10 cellular contexts compared by ENCODE assay signal in genomic region chr14:102028733-102029132, GRCh38. TPM values are rescaled to one million over a fixed set of nuclear protein-coding genes. Genes with fewer than 3 reads are reported as not detected.
DNase-seq lines count a peak whose midpoint lies in the region; ATAC-seq and TF ChIP-seq lines count a peak whose summit lies in the region.
"Had no signal": no experiment of that assay in that cellular context is flagged by ENCODE, and none has a peak within 500 bp of the region (broad histone marks: within the 10 kb centered on the region; RNA-seq: fewer than 3 reads in every experiment).

No MANE protein-coding gene starts in this region.

- DNase-seq in AG20443 (ENCODE audit: low spot score) (peak; percentile 83), epithelial cell of esophagus (ENCODE audit: low read depth) (peak; percentile 78), superior temporal gyrus (ENCODE audit: extremely low spot score) (no peak), A673 (ENCODE audit: low spot score) (no peak), cerebellum (ENCODE audit: low spot score) (no peak)
- DNase-seq in naive thymus-derived CD4-positive, alpha-beta T cell = no peak
- no peak for DNase-seq in effector CD4-positive, alpha-beta T cell
- DNase-seq: DMS 273 treated with DMSO at 0.1 percent for 48 hours, testis had no signal

- peaks cover 34 to 62% (median 43%) of the 10 kb centered on the region in 5 donors for H3K36me3 Mint-ChIP-seq in naive thymus-derived CD4-positive, alpha-beta T cell

- H3K9me3 ChIP-seq in naive thymus-derived CD4-positive, alpha-beta T cell (ENCODE audit: control insufficient read depth in 2 of 3, low read length in 3 of 3) = no peaks in the 10 kb centered on the region
- H3K9me3 ChIP-seq in A673 (ENCODE audit: low read depth, low read length, poor library complexity, severe bottlenecking) = no peaks in the 10 kb centered on the region
- H3K9me3 ChIP-seq: testis had no signal

- no TSS peak for BruUV-seq in A673 (replicated peaks; lab: Mats Ljungman, UMichigan)

- peak overlapping the region in 6 of 9 donors; percentile 14 to 89 (median 36) for H3K27ac Mint-ChIP-seq in naive thymus-derived CD4-positive, alpha-beta T cell

- H3K4me2 ChIP-seq in KMS-11 = peak overlapping the region; percentile 48; the same call in 1 of the 2 replicates

- H3K27me3 Mint-ChIP-seq in naive thymus-derived CD4-positive, alpha-beta T cell = no peaks in the 10 kb centered on the region

- peaks cover 10% of the 10 kb centered on the region; the same call in 1 of the 2 replicates for H3K36me3 ChIP-seq in KMS-11 (ENCODE audit: insufficient read depth)
- H3K36me3 ChIP-seq in naive thymus-derived CD4-positive, alpha-beta T cell (ENCODE audit: control insufficient read depth in 2 of 3, insufficient read depth in 3 of 3, low read length in 3 of 3) = peaks cover 51 to 95% (median 66%) of the 10 kb centered on the region in 3 experiments
- H3K36me3 ChIP-seq in A673 (ENCODE audit: insufficient read depth, low read length, poor library complexity, severe bottlenecking) = peaks cover 93% of the 10 kb centered on the region

- intact Hi-C loops in naive thymus-derived CD4-positive, alpha-beta T cell (cut with micrococcal nuclease) = no loop called here
- intact Hi-C loops in A673 (cut with micrococcal nuclease; ENCODE audit: unreplicated experiment) = no loop called here

- CTCF ChIA-PET in naive thymus-derived CD4-positive, alpha-beta T cell (lab: Charles Lee) = no interaction called here
- CTCF ChIA-PET in A673 (lab: Charles Lee) = no interaction called here

- no peak for ATAC-seq in naive thymus-derived CD4-positive, alpha-beta T cell

- no peaks in the 10 kb centered on the region for H3K9me3 Mint-ChIP-seq in naive thymus-derived CD4-positive, alpha-beta T cell

- H3K27me3 ChIP-seq in KMS-11 (ENCODE audit: insufficient read depth, low read depth) (no peaks in the 10 kb centered on the region), A673 (replicated peaks; ENCODE audit: insufficient read depth, low read depth, low read length, poor library complexity) (no peaks in the 10 kb centered on the region)
- H3K27me3 ChIP-seq in naive thymus-derived CD4-positive, alpha-beta T cell (ENCODE audit: control insufficient read depth in 2 of 2, insufficient read depth in 2 of 2, low read length in 2 of 2) = no peaks in the 10 kb centered on the region
- H3K27me3 ChIP-seq: testis had no signal

- POLR2A ChIA-PET in naive thymus-derived CD4-positive, alpha-beta T cell (lab: Charles Lee) = no interaction called here
- POLR2A ChIA-PET in A673 (lab: Charles Lee; ENCODE audit: low non-redundant PET) = no interaction called here

- peak overlapping the region; percentile 5; the same call in 1 of the 2 replicates for H3K9ac ChIP-seq in KMS-11

- H3K79me2 ChIP-seq in KMS-11 (ENCODE audit: insufficient read depth, low read depth) = no peaks in the 10 kb centered on the region

- H3K4me1 Mint-ChIP-seq in naive thymus-derived CD4-positive, alpha-beta T cell = peaks cover 0 to 3% (median 0%) of the 10 kb centered on the region in 7 donors

- no peak for TF ChIP-seq CTCF in KMS-11 (conservative IDR thresholded peaks at IDR 0.05; ENCODE audit: low read depth, low read length)
- TF ChIP-seq CTCF in epithelial cell of esophagus (IDR thresholded peaks at IDR 0.05; ENCODE audit: insufficient read depth, low read depth, low read length, missing control alignments) = no peak
- TF ChIP-seq CTCF in A673 (conservative IDR thresholded peaks at IDR 0.05; ENCODE audit: low read depth, low read length) = no peak

- H4K20me1 ChIP-seq in KMS-11 (ENCODE audit: insufficient read depth) = no peaks in the 10 kb centered on the region

- H2AFZ ChIP-seq in KMS-11 (ENCODE audit: low read depth) = no peak overlapping the region

- no peak overlapping the region for H3K4me3 ChIP-seq in KMS-11 (IDR thresholded peaks at IDR 0.05; ENCODE audit: insufficient read depth, low read depth, low read length)
- no peak overlapping the region for H3K4me3 ChIP-seq in epithelial cell of esophagus (ENCODE audit: low read length)
- H3K4me3 ChIP-seq in naive thymus-derived CD4-positive, alpha-beta T cell (ENCODE audit: low read length) = no peak overlapping the region
- no peak overlapping the region for H3K4me3 ChIP-seq in A673 (ENCODE audit: low read depth, low read length, poor library complexity, severe bottlenecking)
- H3K4me3 ChIP-seq: testis had no signal

- peaks cover 44% of the 10 kb centered on the region for H3K4me1 ChIP-seq in KMS-11 (ENCODE audit: low read depth, poor library complexity, severe bottlenecking)
- no peaks in the 10 kb centered on the region for H3K4me1 ChIP-seq in naive thymus-derived CD4-positive, alpha-beta T cell (ENCODE audit: control insufficient read depth in 2 of 2, insufficient read depth in 2 of 2, low read length in 2 of 2)
- H3K4me1 ChIP-seq in A673 (ENCODE audit: insufficient read depth, low read length, poor library complexity, severe bottlenecking) = no peaks in the 10 kb centered on the region
- H3K4me1 ChIP-seq: testis had no signal

- H3K27ac ChIP-seq in KMS-11 (peak overlapping the region; percentile 77), A673 (ENCODE audit: low read depth, low read length, poor library complexity, severe bottlenecking) (no peak overlapping the region)
- no peak overlapping the region for H3K27ac ChIP-seq in naive thymus-derived CD4-positive, alpha-beta T cell (ENCODE audit: low read depth, low read length)
- H3K27ac ChIP-seq: testis had no signal

- no peak overlapping the region for H3K4me3 Mint-ChIP-seq in naive thymus-derived CD4-positive, alpha-beta T cell

RNA-seq across cellular contexts. Expression of gene HSP90AA1, which starts 58.1 kb away (rescaled TPM):
- total RNA-seq in naive thymus-derived CD4-positive, alpha-beta T cell = 100 to 1,000 TPM; 229 to 591 (median 361) TPM
- 100 to 1,000 TPM; 331 to 334 TPM for polyA plus RNA-seq in naive thymus-derived CD4-positive, alpha-beta T cell
- total RNA-seq in A673 (2021) (1,040 and 1,112 TPM in 2 replicates), cerebellum (271 TPM)

Comparison
In these comparisons a context has a peak if more than half of its experiments do, and no peak if none do; other contexts are left out.
1. DNase-seq: peak in AG20443 (single experiment) and epithelial cell of esophagus (single experiment); none in naive thymus-derived CD4-positive, alpha-beta T cell (0 of 9), effector CD4-positive, alpha-beta T cell (single experiment), superior temporal gyrus (single experiment), A673 (single experiment) and cerebellum (single experiment).